Comparison of ENCODE assay signal across 18 cellular contexts in genomic region chr4:138410266-138410665, GRCh38.
"Had no signal": no experiment of that assay in that cellular context is flagged by ENCODE, and none has a peak within 500 bp of the region (broad histone marks: within the 10 kb centered on the region; RNA-seq: fewer than 3 reads in every experiment).

No MANE protein-coding gene starts in this region.

- H3K4me3 ChIP-seq: cardiac muscle cell, esophagus muscularis mucosa, left lung, transverse colon had no signal

- H2AFZ ChIP-seq: parathyroid adenoma had no signal

- H3K79me2 ChIP-seq: parathyroid adenoma had no signal

- H3K27ac Mint-ChIP-seq: activated CD8-positive, alpha-beta T cell treated with anti-CD3 and anti-CD28 coated beads, Interleukin-2, amount 10 ng/mL, durations not matched to agents 7 days and 5 days; activated naive CD4-positive, alpha-beta T cell treated with anti-CD3 and anti-CD28 coated beads, Interleukin-2, amount 50 U/mL, for 72 hours; naive thymus-derived CD8-positive, alpha-beta T cell; WTC11 had no signal

- H3K36me3 Mint-ChIP-seq: activated naive CD4-positive, alpha-beta T cell treated with anti-CD3 and anti-CD28 coated beads, Interleukin-2, amount 50 U/mL, for 72 hours; naive thymus-derived CD8-positive, alpha-beta T cell; WTC11 had no signal

- H3K27me3 ChIP-seq: cardiac muscle cell, esophagus muscularis mucosa, left lung, neutrophil, transverse colon had no signal

- H3K36me3 ChIP-seq: cardiac muscle cell, esophagus muscularis mucosa, left lung, neutrophil, transverse colon had no signal

- H3K27me3 Mint-ChIP-seq: naive thymus-derived CD8-positive, alpha-beta T cell had no signal

- ATAC-seq: activated CD8-positive, alpha-beta T cell treated with anti-CD3 and anti-CD28 coated beads, Interleukin-2, amount 10 ng/mL, durations not matched to agents 7 days and 5 days; activated naive CD4-positive, alpha-beta T cell treated with anti-CD3 and anti-CD28 coated beads, Interleukin-2, amount 50 U/mL, for 72 hours; left lung; naive thymus-derived CD8-positive, alpha-beta T cell; WTC11 had no signal

- H3K9me3 ChIP-seq: esophagus muscularis mucosa, left lung, neutrophil, transverse colon had no signal

- H3K4me1 ChIP-seq: parathyroid adenoma had no signal

- H3K4me1 Mint-ChIP-seq: naive thymus-derived CD8-positive, alpha-beta T cell had no signal

- H3K27ac ChIP-seq: cardiac muscle cell, esophagus muscularis mucosa, left lung, neutrophil, parathyroid adenoma, transverse colon had no signal

- H3K4me3 Mint-ChIP-seq: activated CD8-positive, alpha-beta T cell treated with anti-CD3 and anti-CD28 coated beads, Interleukin-2, amount 10 ng/mL, durations not matched to agents 7 days and 5 days; naive thymus-derived CD8-positive, alpha-beta T cell; WTC11 had no signal

- DNase-seq: activated CD4-positive, alpha-beta T cell treated with anti-CD3 and anti-CD28 coated beads for 4 hours; activated CD8-positive, alpha-beta memory T cell treated with anti-CD3 and anti-CD28 coated beads, Interleukin-2, amount 50 U/mL, for 4 hours; activated CD8-positive, alpha-beta T cell treated with anti-CD3 and anti-CD28 coated beads, Interleukin-2, amount 10 ng/mL, durations not matched to agents 7 days and 5 days; activated effector memory CD4-positive, alpha-beta T cell treated with anti-CD3 and anti-CD28 coated beads, Interleukin-2, amount 50 U/mL, for 16 hours; activated T-cell treated with anti-CD3 and anti-CD28 coated beads, Interleukin-2, amount 50 U/mL, for 48 hours; hippocampal formation; left lung; mesenchymal stem cell; naive thymus-derived CD8-positive, alpha-beta T cell; stimulated activated CD4-positive, alpha-beta T cell treated with anti-CD3 and anti-CD28 coated beads, Interleukin-12 subunit alpha, Interleukin-12 subunit beta, amount 100 ng/mL, for 4 hours; stimulated activated CD4-positive, alpha-beta T cell treated with anti-CD3 and anti-CD28 coated beads, Interleukin-2, amount 100 ng/mL, for 24 hours; transverse colon had no signal

- H3K9me3 Mint-ChIP-seq: activated naive CD4-positive, alpha-beta T cell treated with anti-CD3 and anti-CD28 coated beads, Interleukin-2, amount 50 U/mL, for 72 hours; naive thymus-derived CD8-positive, alpha-beta T cell had no signal
